Comparison of ENCODE assay signal across 10 cellular contexts in genomic region chr20:4794846-4795245, GRCh38. TPM values are rescaled to one million over a fixed set of nuclear protein-coding genes. Genes with fewer than 3 reads are reported as not detected.
DNase-seq lines count a peak whose midpoint lies in the region; ATAC-seq and TF ChIP-seq lines count a peak whose summit lies in the region.
"Had no signal": no experiment of that assay in that cellular context is flagged by ENCODE, and none has a peak within 500 bp of the region (broad histone marks: within the 10 kb centered on the region; RNA-seq: fewer than 3 reads in every experiment).

No MANE protein-coding gene starts in this region.

- H3K4me3 Mint-ChIP-seq in activated naive CD8-positive, alpha-beta T cell treated with anti-CD3 and anti-CD28 coated beads, Interleukin-2, amount 50 U/mL, for 24 hours: no peak overlapping the region

- H3K27me3 Mint-ChIP-seq in activated naive CD8-positive, alpha-beta T cell treated with anti-CD3 and anti-CD28 coated beads, Interleukin-2, amount 50 U/mL, for 24 hours: no peaks in the 10 kb centered on the region

- no peaks in the 10 kb centered on the region for H3K79me2 ChIP-seq in PC-3 (ENCODE audit: low read length)

- DNase-seq in GM10266 (ENCODE audit: extremely low spot score) (peak; percentile 37), ascending aorta (ENCODE audit: low spot score in 2 of 2) (no peak), HuH-7 (ENCODE audit: low spot score) (no peak), PC-3 (no peak)
- no peak for DNase-seq in activated naive CD8-positive, alpha-beta T cell treated with anti-CD3 and anti-CD28 coated beads, Interleukin-2, amount 50 U/mL, for 24 hours
- DNase-seq: effector CD8-positive, alpha-beta T cell; hippocampal formation; upper lobe of right lung had no signal

- POLR2A ChIA-PET in PC-3 (lab: Charles Lee; ENCODE audit: unreplicated experiment): no interaction called here

- CTCF ChIA-PET in PC-3 (lab: Charles Lee): no interaction called here

- H3K27me3 ChIP-seq in HUES48 (ENCODE audit: control insufficient read depth, insufficient read depth, low read length): no peaks in the 10 kb centered on the region
- no peaks in the 10 kb centered on the region for H3K27me3 ChIP-seq in skeletal muscle tissue (ENCODE audit: control insufficient read depth in 3 of 3, insufficient read depth in 3 of 3, low read length in 3 of 3)
- H3K27me3 ChIP-seq in ascending aorta: no peaks in the 10 kb centered on the region
- no peaks in the 10 kb centered on the region for H3K27me3 ChIP-seq in PC-3 (ENCODE audit: low read length)
- H3K27me3 ChIP-seq: upper lobe of right lung had no signal

- ATAC-seq in activated naive CD8-positive, alpha-beta T cell treated with anti-CD3 and anti-CD28 coated beads, Interleukin-2, amount 50 U/mL, for 24 hours: no peak
- no peak for ATAC-seq in PC-3

- H3K9me3 ChIP-seq in HUES48 (ENCODE audit: control insufficient read depth, insufficient read depth, low read length) (no peaks in the 10 kb centered on the region), skeletal muscle tissue (ENCODE audit: control insufficient read depth in 3 of 3, low read length in 3 of 3) (peaks cover 0 to 2% (median 0%) of the 10 kb centered on the region in 3 donors), ascending aorta (no peaks in the 10 kb centered on the region), PC-3 (ENCODE audit: low read length) (no peaks in the 10 kb centered on the region)
- H3K9me3 ChIP-seq: upper lobe of right lung had no signal

- no peak overlapping the region for H3K4me2 ChIP-seq in PC-3 (ENCODE audit: low read length)

- H3F3A ChIP-seq in PC-3 (ENCODE audit: low read length, unreplicated experiment): no peaks in the 10 kb centered on the region

- intact Hi-C loops in ascending aorta (cut with DNase I): no loop called here
- intact Hi-C loops in PC-3 (cut with micrococcal nuclease): no loop called here

- no peaks in the 10 kb centered on the region for H3K9me2 ChIP-seq in PC-3 (replicated peaks; ENCODE audit: low read length)

- no peaks in the 10 kb centered on the region for H3K9me3 Mint-ChIP-seq in activated naive CD8-positive, alpha-beta T cell treated with anti-CD3 and anti-CD28 coated beads, Interleukin-2, amount 50 U/mL, for 24 hours

- peaks cover 44% of the 10 kb centered on the region for H3K36me3 Mint-ChIP-seq in activated naive CD8-positive, alpha-beta T cell treated with anti-CD3 and anti-CD28 coated beads, Interleukin-2, amount 50 U/mL, for 24 hours (ENCODE audit: low read depth)

- no peak overlapping the region for H2AFZ ChIP-seq in PC-3 (ENCODE audit: low read length)

- peaks cover 17% of the 10 kb centered on the region for H3K4me1 Mint-ChIP-seq in activated naive CD8-positive, alpha-beta T cell treated with anti-CD3 and anti-CD28 coated beads, Interleukin-2, amount 50 U/mL, for 24 hours

- BruUV-seq in PC-3 (replicated peaks; lab: Mats Ljungman, UMichigan): no TSS peak

- H4K20me1 ChIP-seq in PC-3 (ENCODE audit: low read length): no peaks in the 10 kb centered on the region

- H3K36me3 ChIP-seq in HUES48 (ENCODE audit: control insufficient read depth, insufficient read depth, low read length) (peaks cover 19% of the 10 kb centered on the region), skeletal muscle tissue (ENCODE audit: control insufficient read depth in 3 of 3, insufficient read depth in 3 of 3, low read length in 3 of 3) (peaks cover 5 to 8% (median 5%) of the 10 kb centered on the region in 3 donors), ascending aorta (peaks cover 4 to 12% of the 10 kb centered on the region in 2 donors), PC-3 (ENCODE audit: low read depth, low read length) (peaks cover 6% of the 10 kb centered on the region; the same call in 1 of the 2 replicates)

- H3K9ac ChIP-seq in HUES48 (ENCODE audit: low read depth, low read length): no peak overlapping the region
- H3K9ac ChIP-seq in skeletal muscle tissue (ENCODE audit: low read depth in 1 of 3, low read length in 3 of 3): no peak overlapping the region
- H3K9ac ChIP-seq in PC-3 (ENCODE audit: low read length): no peak overlapping the region

- H3K4me1 ChIP-seq in HUES48 (ENCODE audit: control insufficient read depth, insufficient read depth, low read length) (no peaks in the 10 kb centered on the region), skeletal muscle tissue (ENCODE audit: control insufficient read depth in 3 of 3, insufficient read depth in 3 of 3, low read length in 3 of 3) (no peaks in the 10 kb centered on the region), ascending aorta (no peaks in the 10 kb centered on the region), PC-3 (ENCODE audit: insufficient read depth, low read length) (peaks cover 9% of the 10 kb centered on the region; the same call in 1 of the 2 replicates)
- H3K4me1 ChIP-seq: upper lobe of right lung had no signal

- TF ChIP-seq CTCF in GM10266 (IDR thresholded peaks at IDR 0.05; ENCODE audit: control insufficient read depth, insufficient read depth, low read depth, missing control alignments) (no peak), ascending aorta (IDR thresholded peaks at IDR 0.05) (no peak), PC-3 (conservative IDR thresholded peaks at IDR 0.05; ENCODE audit: low read depth, low read length) (no peak)

- H3K27ac ChIP-seq in HUES48 (ENCODE audit: low read depth, low read length) (peak overlapping the region; percentile 33), skeletal muscle tissue (ENCODE audit: low read depth, low read length) (peak overlapping the region; percentile 51), ascending aorta (peak overlapping the region in 1 of 2 donors; percentile 14), PC-3 (ENCODE audit: low read length) (no peak overlapping the region)
- H3K27ac ChIP-seq: upper lobe of right lung had no signal

- peak overlapping the region; percentile 14 for H3K27ac Mint-ChIP-seq in activated naive CD8-positive, alpha-beta T cell treated with anti-CD3 and anti-CD28 coated beads, Interleukin-2, amount 50 U/mL, for 24 hours

- H3K4me3 ChIP-seq in HUES48 (ENCODE audit: low read depth, low read length): no peak overlapping the region
- no peak overlapping the region for H3K4me3 ChIP-seq in skeletal muscle tissue (ENCODE audit: low read length in 3 of 3)
- no peak overlapping the region for H3K4me3 ChIP-seq in ascending aorta
- H3K4me3 ChIP-seq in PC-3 (ENCODE audit: low read length): no peak overlapping the region
- H3K4me3 ChIP-seq: upper lobe of right lung had no signal

RNA-seq across cellular contexts. Expression of gene RASSF2, which starts 28.6 kb away (rescaled TPM):
- total RNA-seq in skeletal muscle tissue (41.8 TPM), ascending aorta (23.7 TPM), PC-3 (2014; rRNA removed) (11.3 and 12.4 TPM in 2 replicates)
